Comparison of ENCODE assay signal across 9 cellular contexts in genomic region chr19:4870025-4870700, GRCh38. TPM values are rescaled to one million over a fixed set of nuclear protein-coding genes. Genes with fewer than 3 reads are reported as not detected.
DNase-seq lines count a peak whose midpoint lies in the region; ATAC-seq and TF ChIP-seq lines count a peak whose summit lies in the region.
"Had no signal": no experiment of that assay in that cellular context is flagged by ENCODE, and none has a peak within 500 bp of the region (broad histone marks: within the 10 kb centered on the region; RNA-seq: fewer than 3 reads in every experiment).

No MANE protein-coding gene starts in this region.

- intact Hi-C loops in body of pancreas (cut with DNase I), result loop anchor here (5.0 kb wide), 2 partner anchors 37 to 162 kb away; partner anchors contain the start of gene UHRF1
- intact Hi-C loops in naive thymus-derived CD4-positive, alpha-beta T cell (cut with micrococcal nuclease), result no loop called here

- POLR2A ChIA-PET in naive thymus-derived CD4-positive, alpha-beta T cell (lab: Charles Lee), result interaction anchor here (3.0 kb wide), 1 partner anchor 42 kb away, joined by 11 read pairs; no protein-coding TSS in a partner anchor

- H3K4me1 Mint-ChIP-seq in naive thymus-derived CD4-positive, alpha-beta T cell, result peaks cover 5 to 26% (median 12%) of the 10 kb centered on the region in 7 donors

- H3K4me3 Mint-ChIP-seq in naive thymus-derived CD4-positive, alpha-beta T cell, result peak overlapping the region in 1 of 10 donors; percentile 58

- H3K9me3 Mint-ChIP-seq in naive thymus-derived CD4-positive, alpha-beta T cell, result peaks cover 0 to 4% (median 0%) of the 10 kb centered on the region in 11 donors

- no peak for TF ChIP-seq POLR2A in NB4 (IDR thresholded peaks at IDR 0.05; ENCODE audit: extremely low read depth, insufficient read length)
- no peak for TF ChIP-seq POLR2A in body of pancreas (IDR thresholded peaks at IDR 0.05)

- ATAC-seq in body of pancreas (no peak), GM18502 (IDR thresholded peaks at IDR 0.05; ENCODE audit: poor library complexity, unreplicated experiment) (no peak), HG02678 (IDR thresholded peaks at IDR 0.05; ENCODE audit: unreplicated experiment) (no peak)
- ATAC-seq in naive thymus-derived CD4-positive, alpha-beta T cell, result peak; percentile 48

- H3K4me3 ChIP-seq in NB4 (ENCODE audit: low read depth, low read length) (no peak overlapping the region), body of pancreas (no peak overlapping the region)
- H3K4me3 ChIP-seq in naive thymus-derived CD4-positive, alpha-beta T cell (ENCODE audit: low read length), result no peak overlapping the region
- H3K4me3 ChIP-seq: SK-N-MC had no signal

- TF ChIP-seq CTCF in NB4 (IDR thresholded peaks at IDR 0.05; ENCODE audit: low read depth, low read length) (no peak), body of pancreas (IDR thresholded peaks at IDR 0.05) (no peak)

- no peaks in the 10 kb centered on the region for H3K27me3 ChIP-seq in body of pancreas
- H3K27me3 ChIP-seq in naive thymus-derived CD4-positive, alpha-beta T cell (ENCODE audit: control insufficient read depth in 2 of 2, insufficient read depth in 2 of 2, low read length in 2 of 2), result no peaks in the 10 kb centered on the region

- H3K27me3 Mint-ChIP-seq in naive thymus-derived CD4-positive, alpha-beta T cell, result peaks cover 0 to 7% (median 0%) of the 10 kb centered on the region in 5 donors

- 72 to 77% methylated on average over 8 to 10 of the region's 10 CpGs for WGBS in body of pancreas, 2 donors

- H3K27ac Mint-ChIP-seq in naive thymus-derived CD4-positive, alpha-beta T cell, result no peak overlapping the region

- H3K9me3 ChIP-seq in body of pancreas, result no peaks in the 10 kb centered on the region
- H3K9me3 ChIP-seq in naive thymus-derived CD4-positive, alpha-beta T cell (ENCODE audit: control insufficient read depth in 2 of 3, low read length in 3 of 3), result no peaks in the 10 kb centered on the region

- H3K27ac ChIP-seq in body of pancreas, result peak overlapping the region in 1 of 4 donors; percentile 2
- H3K27ac ChIP-seq in naive thymus-derived CD4-positive, alpha-beta T cell (ENCODE audit: low read depth, low read length), result no peak overlapping the region
- H3K27ac ChIP-seq: SK-N-MC had no signal

- CTCF ChIA-PET in naive thymus-derived CD4-positive, alpha-beta T cell (lab: Charles Lee), result interaction anchor here (0.6 to 5.7 kb wide), 6 partner anchors 42 to 688 kb away, joined by 3 to 51 read pairs (median 8); no protein-coding TSS in a partner anchor

- H3K36me3 ChIP-seq in body of pancreas (replicated peaks in 1 of 2; ENCODE audit: insufficient read depth in 1 of 2, low read depth in 2 of 2), result no peaks in the 10 kb centered on the region
- H3K36me3 ChIP-seq in naive thymus-derived CD4-positive, alpha-beta T cell (ENCODE audit: control insufficient read depth in 2 of 3, insufficient read depth in 3 of 3, low read length in 3 of 3), result no peaks in the 10 kb centered on the region

- peaks cover 0 to 4% (median 0%) of the 10 kb centered on the region in 5 donors for H3K36me3 Mint-ChIP-seq in naive thymus-derived CD4-positive, alpha-beta T cell

- H3K4me1 ChIP-seq in body of pancreas, result peaks cover 9% of the 10 kb centered on the region
- peaks cover 4 to 6% of the 10 kb centered on the region in 2 donors for H3K4me1 ChIP-seq in naive thymus-derived CD4-positive, alpha-beta T cell (ENCODE audit: control insufficient read depth in 2 of 2, insufficient read depth in 2 of 2, low read length in 2 of 2)

- DNase-seq in ELF-1 (ENCODE audit: low read depth, low spot score) (peak; percentile 88), NB4 (ENCODE audit: low read depth) (peak; percentile 93), body of pancreas (peak; percentile 24 to 75 (median 40)), DMS79 treated with DMSO at 0.1 percent for 48 hours (lab: John Stamatoyannopoulos, UW) (no peak), GM19240 (ENCODE audit: insufficient read length, low spot score) (no peak)
- no peak for DNase-seq in naive thymus-derived CD4-positive, alpha-beta T cell

RNA-seq across cellular contexts. Expression of gene PLIN3, which starts 2.7 kb away (rescaled TPM):
- total RNA-seq in body of pancreas, result 10 to 100 TPM; 18.4 to 28.0 TPM
- 10 to 100 TPM; 12.8 to 38.2 (median 32.0) TPM for total RNA-seq in naive thymus-derived CD4-positive, alpha-beta T cell
- polyA plus RNA-seq in naive thymus-derived CD4-positive, alpha-beta T cell, result 10 to 100 TPM; 22.1 to 33.1 TPM

RNA-seq across cellular contexts. Expression of gene ARRDC5, which starts 32.5 kb away (rescaled TPM):
- not detected for total RNA-seq in body of pancreas
- total RNA-seq in naive thymus-derived CD4-positive, alpha-beta T cell, result 10 to 100 TPM in 3 of 5 experiments, 1 to 10 TPM in 2; 2.7 to 28.6 (median 13.6) TPM
- 1 to 10 TPM; 3.3 to 4.3 TPM for polyA plus RNA-seq in naive thymus-derived CD4-positive, alpha-beta T cell

RNA-seq across cellular contexts. Expression of gene TICAM1, which starts 38.7 kb away (rescaled TPM):
- 10 to 100 TPM in 1 of 2 donors, 1 to 10 TPM in 1; 5.4 to 12.9 TPM for total RNA-seq in body of pancreas
- 10 to 100 TPM; 12.5 to 28.4 (median 16.5) TPM for total RNA-seq in naive thymus-derived CD4-positive, alpha-beta T cell
- 10 to 100 TPM in 1 of 2 donors, 1 to 10 TPM in 1; 3.8 to 14.3 TPM for polyA plus RNA-seq in naive thymus-derived CD4-positive, alpha-beta T cell

RNA-seq across cellular contexts. Expression of gene UHRF1, which starts 39.1 kb away (rescaled TPM):
- 1 to 10 TPM; 2.1 to 3.3 TPM for total RNA-seq in body of pancreas
- 10 to 100 TPM in 1 of 5 experiments, 1 to 10 TPM in 1, under 1 TPM in 3; 0.08 to 94.0 (median 0.24) TPM for total RNA-seq in naive thymus-derived CD4-positive, alpha-beta T cell
- polyA plus RNA-seq in naive thymus-derived CD4-positive, alpha-beta T cell, result under 1 TPM; 0.06 to 0.07 TPM

Comparison
In these comparisons a context has a peak if more than half of its experiments do, and no peak if none do; other contexts are left out.
1. DNase-seq: peak in ELF-1 (single experiment), NB4 (single experiment) and body of pancreas (4 of 4); none in naive thymus-derived CD4-positive, alpha-beta T cell (0 of 9), DMS79 treated with DMSO at 0.1 percent for 48 hours (single experiment) and GM19240 (single experiment).